ENCODE assay signal across 8 cellular contexts in the genomic region with DNA sequence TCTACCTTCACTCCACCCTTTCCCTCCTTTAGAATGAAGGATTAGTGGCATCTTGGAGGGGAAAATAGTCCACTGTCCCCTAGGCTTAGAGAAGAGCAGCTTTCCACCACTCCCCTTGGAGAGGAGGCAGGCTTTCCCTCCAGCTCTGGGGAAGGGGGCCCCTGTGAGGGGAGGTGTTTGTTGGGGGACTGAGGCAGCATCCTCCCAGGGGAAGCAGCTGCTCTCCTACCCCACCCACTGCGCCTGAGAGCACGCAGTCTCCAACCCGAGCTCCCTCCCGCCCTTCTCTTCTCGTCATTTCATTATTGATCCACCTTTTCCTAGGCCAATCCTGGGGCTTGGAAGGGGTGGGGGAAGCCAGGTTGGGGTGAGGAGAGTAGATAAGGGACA.
DNase-seq lines count a peak whose midpoint lies in the region; ATAC-seq, FAIRE-seq and TF ChIP-seq lines count a peak whose summit lies in the region.

No MANE protein-coding gene starts in this region.

- no peaks in the 10 kb centered on the region for H3K27me3 Mint-ChIP-seq in T-helper 2 cell treated with Interferon-gamma antibody and Interleukin-4, amounts not matched to agents 5 μg/mL and 100 μg/mL, for 36 hours (ENCODE audit: low read depth)
- H3K27me3 Mint-ChIP-seq in dendritic cell treated with granulocyte-macrophage colony-stimulating factor and Interleukin-4, amounts not matched to agents 40 ng/mL and 50 ng/mL, for 4 days, result peaks cover 12% of the 10 kb centered on the region

- H3K9ac ChIP-seq in subcutaneous abdominal adipose tissue (ENCODE audit: low read length in 5 of 5), result peak overlapping the region; percentile 56 to 88 (median 62)

- peak overlapping the region; percentile 70 to 86 (median 76) for H3K4me3 ChIP-seq in subcutaneous abdominal adipose tissue (ENCODE audit: low read depth in 1 of 5, low read length in 5 of 5)

- H3K9me3 Mint-ChIP-seq in T-helper 2 cell treated with Interferon-gamma antibody and Interleukin-4, amounts not matched to agents 5 μg/mL and 100 μg/mL, for 36 hours, result no peaks in the 10 kb centered on the region
- H3K9me3 Mint-ChIP-seq in dendritic cell treated with granulocyte-macrophage colony-stimulating factor and Interleukin-4, amounts not matched to agents 40 ng/mL and 50 ng/mL, for 4 days, result no peaks in the 10 kb centered on the region

- FAIRE-seq in H54 (lab: Jason Lieb, UNC), result no peak

- DNase-seq in AG20443 (ENCODE audit: low spot score) (peak; percentile 24), HPDE6-E6E7 (ENCODE audit: extremely low spot score) (peak; percentile 23), midbrain (lab: John Stamatoyannopoulos, UW) (peak; percentile 8), H54 (ENCODE audit: insufficient read length, low spot score) (no peak)
- DNase-seq in T-helper 2 cell treated with Interferon-gamma antibody and Interleukin-4, amounts not matched to agents 5 μg/mL and 100 μg/mL, for 36 hours (ENCODE audit: low spot score), result peak; percentile 33

- no peak for ATAC-seq in GM21423 (IDR thresholded peaks at IDR 0.05; ENCODE audit: unreplicated experiment)

- H3K27me3 ChIP-seq in subcutaneous abdominal adipose tissue (ENCODE audit: control insufficient read depth in 5 of 5, insufficient read depth in 4 of 5, low read length in 5 of 5), result no peaks in the 10 kb centered on the region

- no peak for TF ChIP-seq POLR2A in H54 (IDR thresholded peaks at IDR 0.05; ENCODE audit: low read depth, low read length)

- H3K36me3 ChIP-seq in subcutaneous abdominal adipose tissue (ENCODE audit: control insufficient read depth in 5 of 5, insufficient read depth in 5 of 5, low read length in 5 of 5), result peaks cover 0 to 3% (median 0%) of the 10 kb centered on the region in 5 donors

- H3K36me3 Mint-ChIP-seq in T-helper 2 cell treated with Interferon-gamma antibody and Interleukin-4, amounts not matched to agents 5 μg/mL and 100 μg/mL, for 36 hours (ENCODE audit: low read depth), result peaks cover 30% of the 10 kb centered on the region
- H3K36me3 Mint-ChIP-seq in dendritic cell treated with granulocyte-macrophage colony-stimulating factor and Interleukin-4, amounts not matched to agents 40 ng/mL and 50 ng/mL, for 4 days (ENCODE audit: low read depth), result peaks cover 19% of the 10 kb centered on the region

- peaks cover 0 to 60% (median 52%) of the 10 kb centered on the region in 5 donors for H3K4me1 ChIP-seq in subcutaneous abdominal adipose tissue (ENCODE audit: control insufficient read depth in 5 of 5, insufficient read depth in 5 of 5, low read length in 5 of 5)

- H3K27ac ChIP-seq in subcutaneous abdominal adipose tissue (ENCODE audit: low read depth, low read length), result peak overlapping the region; percentile 81

- intact Hi-C loops in dendritic cell treated with granulocyte-macrophage colony-stimulating factor and Interleukin-4, amounts not matched to agents 40 ng/mL and 50 ng/mL, for 4 days (cut with micrococcal nuclease), result loop anchor here (2.0 to 10.0 kb wide), 2 partner anchors 47 to 135 kb away; a partner anchor contains a TSS

- H3K4me1 Mint-ChIP-seq in T-helper 2 cell treated with Interferon-gamma antibody and Interleukin-4, amounts not matched to agents 5 μg/mL and 100 μg/mL, for 36 hours (ENCODE audit: low read depth), result peaks cover 53% of the 10 kb centered on the region
- peaks cover 68% of the 10 kb centered on the region for H3K4me1 Mint-ChIP-seq in dendritic cell treated with granulocyte-macrophage colony-stimulating factor and Interleukin-4, amounts not matched to agents 40 ng/mL and 50 ng/mL, for 4 days (ENCODE audit: low read depth)

- peak overlapping the region; percentile 87 for H3K4me3 Mint-ChIP-seq in T-helper 2 cell treated with Interferon-gamma antibody and Interleukin-4, amounts not matched to agents 5 μg/mL and 100 μg/mL, for 36 hours
- H3K4me3 Mint-ChIP-seq in dendritic cell treated with granulocyte-macrophage colony-stimulating factor and Interleukin-4, amounts not matched to agents 40 ng/mL and 50 ng/mL, for 4 days, result peak overlapping the region; percentile 84

- no peaks in the 10 kb centered on the region for H3K9me3 ChIP-seq in subcutaneous abdominal adipose tissue (ENCODE audit: control insufficient read depth in 5 of 5, low read length in 5 of 5)

- H3K27ac Mint-ChIP-seq in T-helper 2 cell treated with Interferon-gamma antibody and Interleukin-4, amounts not matched to agents 5 μg/mL and 100 μg/mL, for 36 hours, result peak overlapping the region; percentile 90
- H3K27ac Mint-ChIP-seq in dendritic cell treated with granulocyte-macrophage colony-stimulating factor and Interleukin-4, amounts not matched to agents 40 ng/mL and 50 ng/mL, for 4 days, result peak overlapping the region; percentile 74
